In the genomic region with DNA sequence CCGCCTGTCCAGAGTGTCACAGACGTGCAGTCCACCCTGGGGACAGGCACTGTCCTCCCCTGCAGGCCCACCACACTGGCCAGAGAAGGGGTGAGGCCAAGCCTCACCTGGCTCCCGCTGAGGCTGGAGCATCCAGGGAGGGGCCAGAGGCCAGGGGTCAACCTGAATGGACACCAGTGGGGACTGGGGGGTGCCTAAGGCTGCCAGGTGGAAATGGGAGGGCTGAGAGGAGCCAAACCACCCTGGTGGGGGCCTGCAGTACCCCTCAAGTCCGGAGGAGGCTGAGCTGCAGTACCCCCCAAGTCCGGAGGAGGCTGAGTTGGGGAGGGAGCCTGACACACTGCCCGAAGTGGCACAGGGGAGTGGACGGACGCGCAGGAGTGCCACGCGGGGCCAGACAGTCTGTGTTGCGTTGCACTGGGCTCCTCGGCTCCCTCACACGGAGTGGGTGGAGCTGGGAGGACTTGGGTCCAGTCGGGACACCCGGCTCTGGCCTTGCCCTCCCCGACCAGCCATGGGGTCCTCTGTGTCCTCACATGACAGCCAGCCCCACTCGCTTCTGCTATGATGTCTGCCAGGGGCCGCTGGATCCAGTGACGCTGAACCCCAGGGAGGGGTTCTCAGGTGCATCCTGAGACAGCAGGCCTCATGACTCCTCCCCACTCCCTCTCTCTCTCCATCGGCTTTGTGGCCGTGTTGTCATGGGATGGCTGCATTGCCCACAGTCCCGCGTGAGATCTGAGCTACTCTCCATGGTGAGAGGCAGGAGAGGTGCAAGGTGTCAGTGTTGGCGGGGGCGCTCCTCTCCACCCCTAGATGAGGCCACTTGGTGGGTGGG, we compare ENCODE assay signal across 19 cellular contexts. TPM values are rescaled to one million over a fixed set of nuclear protein-coding genes. Genes with fewer than 3 reads are reported as not detected.
DNase-seq lines count a peak whose midpoint lies in the region; ATAC-seq and TF ChIP-seq lines count a peak whose summit lies in the region.
"Had no signal": no experiment of that assay in that cellular context is flagged by ENCODE, and none has a peak within 500 bp of the region (broad histone marks: within the 10 kb centered on the region; RNA-seq: fewer than 3 reads in every experiment).

No MANE protein-coding gene starts in this region.

- H3K4me3 Mint-ChIP-seq in activated CD8-positive, alpha-beta memory T cell treated with anti-CD3 and anti-CD28 coated beads, Interleukin-2, amount 10 ng/mL, durations not matched to agents 7 days and 5 days, result no peak overlapping the region
- no peak overlapping the region for H3K4me3 Mint-ChIP-seq in activated T-cell treated with anti-CD3 and anti-CD28 coated beads, Interleukin-2, amount 50 U/mL, for 4 hours
- H3K4me3 Mint-ChIP-seq: CD4-positive, CD25-positive, alpha-beta regulatory T cell; nephron had no signal

- no peak overlapping the region for H3K27ac Mint-ChIP-seq in activated CD8-positive, alpha-beta memory T cell treated with anti-CD3 and anti-CD28 coated beads, Interleukin-2, amount 10 ng/mL, durations not matched to agents 7 days and 5 days
- H3K27ac Mint-ChIP-seq: nephron had no signal

- DNase-seq in activated CD8-positive, alpha-beta memory T cell treated with anti-CD3 and anti-CD28 coated beads, Interleukin-2, amount 50 U/mL, for 4 hours, result peak; percentile 8
- no peak for DNase-seq in activated CD8-positive, alpha-beta memory T cell treated with anti-CD3 and anti-CD28 coated beads, Interleukin-2, amount 10 ng/mL, durations not matched to agents 7 days and 5 days
- DNase-seq in activated T-cell treated with anti-CD3 and anti-CD28 coated beads, Interleukin-2, amount 50 U/mL, for 4 hours, result peak; percentile 3
- peak; percentile 16 to 46 (median 35) for DNase-seq in right lobe of liver
- peak; percentile 13 to 58 for DNase-seq in tibial artery
- DNase-seq in superior temporal gyrus (ENCODE audit: extremely low spot score), result no peak
- no peak for DNase-seq in D341Med (ENCODE audit: low spot score)
- no peak for DNase-seq in RKO (ENCODE audit: low spot score)
- DNase-seq: activated CD4-positive, alpha-beta T cell treated with anti-CD3 and anti-CD28 coated beads, Interleukin-2, amount 50 U/mL, for 48 hours; activated effector memory CD4-positive, alpha-beta T cell treated with Interleukin-2 at 50 U/mL for 16 hours; anterior cingulate cortex; CD4-positive, CD25-positive, alpha-beta regulatory T cell; NCI-H1048; NCI-H2107; NCI-H526 treated with DMSO at 0.1 percent for 48 hours; stimulated activated CD4-positive, alpha-beta T cell treated with anti-CD3 and anti-CD28 coated beads, Interleukin-2, amount 100 ng/mL, for 24 hours; thyroid gland had no signal

- WGBS in right lobe of liver (ENCODE audit: insufficient coverage, low coverage, low lambda C conversion rate, missing lambda C conversion rate), result 80% methylated on average over 1 of the region's 26 CpGs

- H3K27me3 Mint-ChIP-seq in activated CD8-positive, alpha-beta memory T cell treated with anti-CD3 and anti-CD28 coated beads, Interleukin-2, amount 10 ng/mL, durations not matched to agents 7 days and 5 days, result peaks cover 5% of the 10 kb centered on the region
- peaks cover 4% of the 10 kb centered on the region for H3K27me3 Mint-ChIP-seq in activated T-cell treated with anti-CD3 and anti-CD28 coated beads, Interleukin-2, amount 50 U/mL, for 4 hours (ENCODE audit: low read depth)

- CTCF ChIA-PET in activated CD8-positive, alpha-beta memory T cell treated with anti-CD3 and anti-CD28 coated beads, Interleukin-2, amount 10 ng/mL, durations not matched to agents 7 days and 5 days (lab: Charles Lee), result no interaction called here

- H3K4me1 Mint-ChIP-seq in activated CD8-positive, alpha-beta memory T cell treated with anti-CD3 and anti-CD28 coated beads, Interleukin-2, amount 10 ng/mL, durations not matched to agents 7 days and 5 days, result no peaks in the 10 kb centered on the region
- H3K4me1 Mint-ChIP-seq in activated T-cell treated with anti-CD3 and anti-CD28 coated beads, Interleukin-2, amount 50 U/mL, for 4 hours (ENCODE audit: low read depth), result no peaks in the 10 kb centered on the region
- H3K4me1 Mint-ChIP-seq: CD4-positive, CD25-positive, alpha-beta regulatory T cell had no signal

- H3K36me3 ChIP-seq in right lobe of liver (no peaks in the 10 kb centered on the region), tibial artery (no peaks in the 10 kb centered on the region)
- H3K36me3 ChIP-seq: gastrocnemius medialis, thyroid gland had no signal

- no peaks in the 10 kb centered on the region for H3K9me3 Mint-ChIP-seq in activated CD8-positive, alpha-beta memory T cell treated with anti-CD3 and anti-CD28 coated beads, Interleukin-2, amount 10 ng/mL, durations not matched to agents 7 days and 5 days (ENCODE audit: low read depth)
- H3K9me3 Mint-ChIP-seq in activated T-cell treated with anti-CD3 and anti-CD28 coated beads, Interleukin-2, amount 50 U/mL, for 4 hours, result peaks cover under 1% of the 10 kb centered on the region

- H3K27ac ChIP-seq in right lobe of liver (no peak overlapping the region), tibial artery (no peak overlapping the region)
- H3K27ac ChIP-seq: gastrocnemius medialis, thyroid gland had no signal

- intact Hi-C loops in right lobe of liver (cut with DNase I) (no loop called here), tibial artery (cut with DNase I; ENCODE audit: low total_unique reads) (no loop called here)

- TF ChIP-seq CTCF in right lobe of liver (IDR thresholded peaks at IDR 0.05) (no peak), tibial artery (IDR thresholded peaks at IDR 0.05) (no peak)

- H3K36me3 Mint-ChIP-seq in activated CD8-positive, alpha-beta memory T cell treated with anti-CD3 and anti-CD28 coated beads, Interleukin-2, amount 10 ng/mL, durations not matched to agents 7 days and 5 days, result no peaks in the 10 kb centered on the region
- H3K36me3 Mint-ChIP-seq in activated T-cell treated with anti-CD3 and anti-CD28 coated beads, Interleukin-2, amount 50 U/mL, for 4 hours (ENCODE audit: insufficient read depth), result no peaks in the 10 kb centered on the region
- H3K36me3 Mint-ChIP-seq: CD4-positive, CD25-positive, alpha-beta regulatory T cell had no signal

- no peaks in the 10 kb centered on the region for H3K9me3 ChIP-seq in right lobe of liver
- H3K9me3 ChIP-seq in tibial artery, result no peaks in the 10 kb centered on the region
- H3K9me3 ChIP-seq: gastrocnemius medialis, thyroid gland had no signal

- no peaks in the 10 kb centered on the region for H3K27me3 ChIP-seq in right lobe of liver
- H3K27me3 ChIP-seq in tibial artery, result peaks cover 0 to 11% of the 10 kb centered on the region in 2 donors
- H3K27me3 ChIP-seq: gastrocnemius medialis, thyroid gland had no signal

- no peak overlapping the region for H3K4me3 ChIP-seq in right lobe of liver
- H3K4me3 ChIP-seq in tibial artery, result no peak overlapping the region
- H3K4me3 ChIP-seq: gastrocnemius medialis, thyroid gland had no signal

- H3K4me1 ChIP-seq in right lobe of liver, result no peaks in the 10 kb centered on the region
- no peaks in the 10 kb centered on the region for H3K4me1 ChIP-seq in tibial artery
- H3K4me1 ChIP-seq: gastrocnemius medialis, thyroid gland had no signal

- no peak for ATAC-seq in activated CD8-positive, alpha-beta memory T cell treated with anti-CD3 and anti-CD28 coated beads, Interleukin-2, amount 10 ng/mL, durations not matched to agents 7 days and 5 days
- no peak for ATAC-seq in activated T-cell treated with anti-CD3 and anti-CD28 coated beads, Interleukin-2, amount 50 U/mL, for 4 hours
- peak in 1 of 4 donors; percentile 30 for ATAC-seq in right lobe of liver
- ATAC-seq: gastrocnemius medialis had no signal

- no peak for TF ChIP-seq POLR2A in right lobe of liver (IDR thresholded peaks at IDR 0.05)

RNA-seq across cellular contexts. Expression of a gene that starts 22.3 kb away (rescaled TPM):
- 1 to 10 TPM; 3.2 to 4.5 TPM for total RNA-seq in activated CD8-positive, alpha-beta memory T cell treated with anti-CD3 and anti-CD28 coated beads, Interleukin-2, amount 10 ng/mL, durations not matched to agents 7 days and 5 days
- total RNA-seq in activated T-cell treated with anti-CD3 and anti-CD28 coated beads, Interleukin-2, amount 50 U/mL, for 4 hours, result 1 to 10 TPM; 3.7 to 6.3 (median 5.9) TPM
- total RNA-seq in right lobe of liver, result 10 to 100 TPM; 20.7 to 44.5 (median 27.8) TPM

Comparison
In these comparisons a context has a peak if more than half of its experiments do, and no peak if none do; other contexts are left out.
1. DNase-seq: peak in activated CD8-positive, alpha-beta memory T cell treated with anti-CD3 and anti-CD28 coated beads, Interleukin-2, amount 50 U/mL, for 4 hours (single experiment), activated T-cell treated with anti-CD3 and anti-CD28 coated beads, Interleukin-2, amount 50 U/mL, for 4 hours (single experiment), right lobe of liver (3 of 3) and tibial artery (2 of 2); none in activated CD8-positive, alpha-beta memory T cell treated with anti-CD3 and anti-CD28 coated beads, Interleukin-2, amount 10 ng/mL, durations not matched to agents 7 days and 5 days (single experiment), superior temporal gyrus (single experiment), D341Med (single experiment) and RKO (single experiment).